In genomic region chr7:155665957-155666287, GRCh38 we compare ENCODE assay signal across 11 cellular contexts. TPM values are rescaled to one million over a fixed set of nuclear protein-coding genes. Genes with fewer than 3 reads are reported as not detected.
DNase-seq lines count a peak whose midpoint lies in the region; ATAC-seq and TF ChIP-seq lines count a peak whose summit lies in the region.
"Had no signal": no experiment of that assay in that cellular context is flagged by ENCODE, and none has a peak within 500 bp of the region (broad histone marks: within the 10 kb centered on the region; RNA-seq: fewer than 3 reads in every experiment).

No MANE protein-coding gene starts in this region.

- H3K4me1 Mint-ChIP-seq in activated T-cell treated with anti-CD3 and anti-CD28 coated beads, Interleukin-2, amount 50 U/mL, for 4 hours (ENCODE audit: low read depth) = peaks cover 79% of the 10 kb centered on the region
- H3K4me1 Mint-ChIP-seq in stimulated activated naive CD8-positive, alpha-beta T cell treated with anti-CD3 and anti-CD28 coated beads, Interleukin-15, amount 100 ng/mL, for 72 hours = peaks cover 89% of the 10 kb centered on the region

- H3K36me3 ChIP-seq in SJSA1 = peaks cover 12% of the 10 kb centered on the region
- peaks cover 5% of the 10 kb centered on the region for H3K36me3 ChIP-seq in left ventricle myocardium inferior

- no peak overlapping the region for H3K27ac Mint-ChIP-seq in stimulated activated naive CD8-positive, alpha-beta T cell treated with anti-CD3 and anti-CD28 coated beads, Interleukin-15, amount 100 ng/mL, for 72 hours
- H3K27ac Mint-ChIP-seq: activated CD4-positive, alpha-beta memory T cell treated with anti-CD3 and anti-CD28 coated beads, Interleukin-2, amount 10 ng/mL, durations not matched to agents 7 days and 5 days had no signal

- peak; percentile 87 to 89 for ATAC-seq in activated T-cell treated with anti-CD3 and anti-CD28 coated beads, Interleukin-2, amount 50 U/mL, for 4 hours
- peak; percentile 53 for ATAC-seq in stimulated activated naive CD8-positive, alpha-beta T cell treated with anti-CD3 and anti-CD28 coated beads, Interleukin-15, amount 100 ng/mL, for 72 hours
- ATAC-seq in GM19351 (IDR thresholded peaks at IDR 0.05; ENCODE audit: unreplicated experiment) = no peak

- peaks cover 25% of the 10 kb centered on the region for H3K36me3 Mint-ChIP-seq in activated T-cell treated with anti-CD3 and anti-CD28 coated beads, Interleukin-2, amount 50 U/mL, for 4 hours (ENCODE audit: insufficient read depth)

- H3K27ac ChIP-seq in SJSA1 = peak overlapping the region; percentile 90
- H3K27ac ChIP-seq in left ventricle myocardium inferior (replicated peaks) = no peak overlapping the region

- H3K9me3 ChIP-seq in SJSA1 (replicated peaks) = no peaks in the 10 kb centered on the region
- H3K9me3 ChIP-seq in left ventricle myocardium inferior (replicated peaks) = no peaks in the 10 kb centered on the region

- no peak overlapping the region for H3K4me3 Mint-ChIP-seq in activated T-cell treated with anti-CD3 and anti-CD28 coated beads, Interleukin-2, amount 50 U/mL, for 4 hours
- no peak overlapping the region for H3K4me3 Mint-ChIP-seq in stimulated activated naive CD8-positive, alpha-beta T cell treated with anti-CD3 and anti-CD28 coated beads, Interleukin-15, amount 100 ng/mL, for 72 hours
- H3K4me3 Mint-ChIP-seq: activated CD4-positive, alpha-beta memory T cell treated with anti-CD3 and anti-CD28 coated beads, Interleukin-2, amount 10 ng/mL, durations not matched to agents 7 days and 5 days; neural crest cell had no signal

- no peak for DNase-seq in activated T-cell treated with anti-CD3 and anti-CD28 coated beads, Interleukin-2, amount 50 U/mL, for 4 hours
- DNase-seq in activated T-cell treated with anti-CD3 and anti-CD28 coated beads, Interleukin-2, amount 50 U/mL, for 48 hours = no peak
- DNase-seq in SJSA1 (ENCODE audit: low read depth in 1 of 2, low spot score in 2 of 2) (peak in 1 of 2 experiments; percentile 86), fibroblast of peridontal ligament (ENCODE audit: extremely low read depth) (peak; percentile 94), left ventricle myocardium inferior (no peak)
- no peak for DNase-seq in stimulated activated naive CD8-positive, alpha-beta T cell treated with anti-CD3 and anti-CD28 coated beads, Interleukin-15, amount 100 ng/mL, for 72 hours
- DNase-seq in NK-92 treated with Interleukin-12 subunit alpha and Interleukin-12 subunit beta, amount 100 ng/mL, for 24 hours (lab: John Stamatoyannopoulos, UW) = no peak
- DNase-seq: activated CD4-positive, alpha-beta memory T cell treated with anti-CD3 and anti-CD28 coated beads, Interleukin-2, amount 10 ng/mL, durations not matched to agents 7 days and 5 days; NCI-H510A had no signal

- H3K27me3 ChIP-seq in SJSA1 (replicated peaks) (no peaks in the 10 kb centered on the region), left ventricle myocardium inferior (ENCODE audit: low read depth) (no peaks in the 10 kb centered on the region)

- H3K4me3 ChIP-seq in SJSA1 (no peak overlapping the region), left ventricle myocardium inferior (no peak overlapping the region)

- H3K4me1 ChIP-seq in SJSA1 (replicated peaks) = peaks cover 68% of the 10 kb centered on the region
- H3K4me1 ChIP-seq in left ventricle myocardium inferior = peaks cover 68% of the 10 kb centered on the region

- TF ChIP-seq CTCF in left ventricle myocardium inferior (IDR thresholded peaks at IDR 0.05; ENCODE audit: borderline replicate concordance) = no peak

- intact Hi-C loops in left ventricle myocardium inferior (cut with micrococcal nuclease) = no loop called here

- H3K27me3 Mint-ChIP-seq in activated T-cell treated with anti-CD3 and anti-CD28 coated beads, Interleukin-2, amount 50 U/mL, for 4 hours (ENCODE audit: low read depth) = no peaks in the 10 kb centered on the region
- H3K27me3 Mint-ChIP-seq in stimulated activated naive CD8-positive, alpha-beta T cell treated with anti-CD3 and anti-CD28 coated beads, Interleukin-15, amount 100 ng/mL, for 72 hours = no peaks in the 10 kb centered on the region
- H3K27me3 Mint-ChIP-seq: activated CD4-positive, alpha-beta memory T cell treated with anti-CD3 and anti-CD28 coated beads, Interleukin-2, amount 10 ng/mL, durations not matched to agents 7 days and 5 days had no signal

- H3K9me3 Mint-ChIP-seq in activated T-cell treated with anti-CD3 and anti-CD28 coated beads, Interleukin-2, amount 50 U/mL, for 4 hours = peaks cover 3% of the 10 kb centered on the region
- no peaks in the 10 kb centered on the region for H3K9me3 Mint-ChIP-seq in stimulated activated naive CD8-positive, alpha-beta T cell treated with anti-CD3 and anti-CD28 coated beads, Interleukin-15, amount 100 ng/mL, for 72 hours
- H3K9me3 Mint-ChIP-seq: activated CD4-positive, alpha-beta memory T cell treated with anti-CD3 and anti-CD28 coated beads, Interleukin-2, amount 10 ng/mL, durations not matched to agents 7 days and 5 days; neural crest cell had no signal

RNA-seq across cellular contexts. Expression of gene RBM33, which starts 21.5 kb away (rescaled TPM):
- total RNA-seq in activated T-cell treated with anti-CD3 and anti-CD28 coated beads, Interleukin-2, amount 50 U/mL, for 4 hours = 10 to 100 TPM; 63.3 to 70.5 (median 66.4) TPM
- 27.2 and 37.4 TPM in 2 replicates for total RNA-seq in SJSA1 (2014; rRNA removed; shearing (Covaris generic))
- 30.8 TPM for total RNA-seq in left ventricle myocardium inferior
